In the genomic region with DNA sequence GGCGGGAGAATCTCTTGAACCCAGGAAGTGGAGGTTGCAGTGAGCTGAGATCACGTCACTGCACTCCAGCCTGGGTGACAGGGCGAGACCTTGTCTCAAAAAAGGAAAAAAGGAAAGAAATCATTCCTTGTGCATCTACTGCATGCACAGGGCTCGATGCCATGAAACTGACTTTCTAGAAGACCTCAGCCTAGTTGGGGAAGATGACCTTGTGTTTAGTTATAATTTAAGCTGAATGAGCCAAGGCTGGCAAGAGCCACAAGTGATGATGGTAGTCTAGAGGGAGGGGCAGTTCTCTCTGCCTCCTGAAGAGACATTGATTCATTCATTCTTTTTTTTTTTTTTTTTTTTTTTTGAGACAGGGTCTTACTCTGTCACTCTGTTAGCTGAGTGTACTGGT, we compare ENCODE assay signal across 1 cellular context.
A peak's percentile ranks its signal among the peaks of the same experiment; 100 is the strongest.
TF ChIP-seq lines count a peak whose summit lies in the region.

No MANE protein-coding gene starts in this region.

TF ChIP-seq in HepG2, 621 proteins besides CTCF, POLR2A, EP300 and RAD21:
- no peak for TF ChIP-seq KAT2B (IDR thresholded peaks at IDR 0.05; ENCODE audit: borderline replicate concordance, low read depth, low read length)
- no peak for TF ChIP-seq HES4 (CRISPR knock-in tag; IDR thresholded peaks at IDR 0.05; ENCODE audit: borderline replicate concordance)
- no peak for TF ChIP-seq HCFC1 (IDR thresholded peaks at IDR 0.05; ENCODE audit: low read depth, low read length)
- TF ChIP-seq, protein P1, sequence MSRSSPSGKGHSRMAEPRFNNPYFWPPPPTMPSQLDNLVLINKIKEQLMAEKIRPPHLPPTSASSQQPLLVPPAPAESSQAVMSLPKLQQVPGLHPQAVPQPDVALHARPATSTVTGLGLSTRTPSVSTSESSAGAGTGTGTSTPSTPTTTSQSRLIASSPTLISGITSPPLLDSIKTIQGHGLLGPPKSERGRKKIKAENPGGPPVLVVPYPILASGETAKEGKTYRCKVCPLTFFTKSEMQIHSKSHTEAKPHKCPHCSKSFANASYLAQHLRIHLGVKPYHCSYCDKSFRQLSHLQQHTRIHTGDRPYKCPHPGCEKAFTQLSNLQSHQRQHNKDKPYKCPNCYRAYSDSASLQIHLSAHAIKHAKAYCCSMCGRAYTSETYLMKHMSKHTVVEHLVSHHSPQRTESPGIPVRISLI (CRISPR knock-in tag; IDR thresholded peaks at IDR 0.05; ENCODE audit: borderline replicate concordance): peak; percentile 34; the same call in 1 of the 2 replicates
- no peak for TF ChIP-seq REPIN1 (CRISPR knock-in tag; IDR thresholded peaks at IDR 0.05; ENCODE audit: borderline replicate concordance, low read depth)
